Comparison of ENCODE assay signal across 8 cellular contexts in genomic region chr9:97237311-97237786, GRCh38.
DNase-seq lines count a peak whose midpoint lies in the region; ATAC-seq, FAIRE-seq and TF ChIP-seq lines count a peak whose summit lies in the region.

No MANE protein-coding gene starts in this region.

- intact Hi-C loops in HepG2 (cut with micrococcal nuclease; ENCODE audit: unreplicated experiment) (loop anchor here (10.0 kb wide), 1 partner anchor 383 kb away; the partner anchor contains the start of gene ZNF782), upper lobe of right lung (cut with DNase I) (no loop called here)

- no peak for FAIRE-seq in HepG2 (lab: Jason Lieb, UNC)

- peaks cover 23% of the 10 kb centered on the region for H3K79me2 ChIP-seq in HepG2 (ENCODE audit: insufficient read depth, low read length)

- H3K9ac ChIP-seq in adipocyte (ENCODE audit: low read length) (no peak overlapping the region), HepG2 (ENCODE audit: insufficient read depth, low read depth, low read length) (peak overlapping the region; percentile 81)

- no peak for TF ChIP-seq RAD21 in HepG2 (CRISPR knock-in tag; IDR thresholded peaks at IDR 0.05)

- no peak for ATAC-seq in stimulated activated naive CD8-positive, alpha-beta T cell treated with anti-CD3 and anti-CD28 coated beads, Interleukin-15, Interleukin-2, amounts not matched to agents 100 U/mL and 50 U/mL, for 24 hours
- ATAC-seq in HepG2 (no peak), upper lobe of right lung (no peak)

- TF ChIP-seq EP300 in HepG2 (IDR thresholded peaks at IDR 0.05; ENCODE audit: low read depth in 2 of 2, low read length in 2 of 2) (no peak), HepG2 (CRISPR knock-in tag; IDR thresholded peaks at IDR 0.05; ENCODE audit: borderline replicate concordance) (no peak)

- BruUV-seq in HepG2 (replicated peaks; lab: Mats Ljungman, UMichigan) = no TSS peak

- peak overlapping the region; percentile 89 for H3K27ac ChIP-seq in HepG2 (ENCODE audit: extremely low read length, insufficient read depth, low read length)
- H3K27ac ChIP-seq in upper lobe of right lung = no peak overlapping the region

- in situ Hi-C loops in HepG2 (cut with HindIII; ENCODE audit: extremely low pct_ligation_motif_present, low pct_unique_long_range_greater_than_20kb) = no loop called here

- H3K36me3 ChIP-seq in adipocyte (ENCODE audit: control insufficient read depth, insufficient read depth, low read length, severe bottlenecking) (no peaks in the 10 kb centered on the region), HepG2 (replicated peaks in 1 of 2; ENCODE audit: control insufficient read depth in 1 of 2, insufficient read depth in 2 of 2, low read length in 2 of 2) (no peaks in the 10 kb centered on the region), upper lobe of right lung (no peaks in the 10 kb centered on the region)

- no peaks in the 10 kb centered on the region for H3K27me3 Mint-ChIP-seq in stimulated activated naive CD8-positive, alpha-beta T cell treated with anti-CD3 and anti-CD28 coated beads, Interleukin-15, Interleukin-2, amounts not matched to agents 100 ng/mL and 50 ng/mL, for 24 hours

- peaks cover 20% of the 10 kb centered on the region for H3K4me1 Mint-ChIP-seq in stimulated activated naive CD8-positive, alpha-beta T cell treated with anti-CD3 and anti-CD28 coated beads, Interleukin-15, Interleukin-2, amounts not matched to agents 100 ng/mL and 50 ng/mL, for 24 hours (ENCODE audit: low read depth)

- H2AFZ ChIP-seq in HepG2 (ENCODE audit: low read length) = no peak overlapping the region

- H3K27ac Mint-ChIP-seq in stimulated activated naive CD8-positive, alpha-beta T cell treated with anti-CD3 and anti-CD28 coated beads, Interleukin-15, Interleukin-2, amounts not matched to agents 100 ng/mL and 50 ng/mL, for 24 hours = peak overlapping the region; percentile 81

- peaks cover 6% of the 10 kb centered on the region for H3K36me3 Mint-ChIP-seq in stimulated activated naive CD8-positive, alpha-beta T cell treated with anti-CD3 and anti-CD28 coated beads, Interleukin-15, Interleukin-2, amounts not matched to agents 100 ng/mL and 50 ng/mL, for 24 hours (ENCODE audit: low read depth)

- POLR2A ChIA-PET in HepG2 (lab: Yijun Ruan, JAX) = interaction anchor here (1.4 to 2.2 kb wide), 4 partner anchors 167 to 396 kb away, joined by 4 to 11 read pairs (median 6); partner anchors contain the start of genes NCBP1 and TSTD2

- H3K9me3 ChIP-seq in adipocyte (ENCODE audit: control insufficient read depth, low read length) (no peaks in the 10 kb centered on the region), HepG2 (ENCODE audit: low read length) (peaks cover 10% of the 10 kb centered on the region; the same call in 1 of the 2 replicates), upper lobe of right lung (no peaks in the 10 kb centered on the region)

- CTCF ChIA-PET in HepG2 (lab: Yijun Ruan, JAX; ENCODE audit: low intra/inter-chr PET ratio, low total read pairs) = no interaction called here

- TF ChIP-seq POLR2A in HepG2 (IDR thresholded peaks at IDR 0.05; ENCODE audit: insufficient read depth in 1 of 2, low read depth in 2 of 2, low read length in 2 of 2) = peak in 1 of 2 experiments; percentile 44; a peak in 1 of 4 replicates

- WGBS in HepG2 (ENCODE audit: low lambda C conversion rate) = 29% methylated on average over 17 of the region's 23 CpGs

- H3K4me1 ChIP-seq in adipocyte (ENCODE audit: control insufficient read depth, insufficient read depth, low read length) = peaks cover 6% of the 10 kb centered on the region
- H3K4me1 ChIP-seq in HepG2 (ENCODE audit: insufficient read depth, low read length) = peaks cover 10% of the 10 kb centered on the region
- peaks cover 12% of the 10 kb centered on the region for H3K4me1 ChIP-seq in upper lobe of right lung

- H3K4me3 ChIP-seq in adipocyte (ENCODE audit: low read length) (peak overlapping the region; percentile 93), HepG2 (replicated peaks in 1 of 3; ENCODE audit: insufficient read depth in 1 of 3, low read depth in 2 of 3, low read length in 3 of 3) (peak overlapping the region; percentile 52 to 73 (median 58)), upper lobe of right lung (peak overlapping the region; percentile 57)

- peak overlapping the region; percentile 92 for H3K4me3 Mint-ChIP-seq in stimulated activated naive CD8-positive, alpha-beta T cell treated with anti-CD3 and anti-CD28 coated beads, Interleukin-15, Interleukin-2, amounts not matched to agents 100 ng/mL and 50 ng/mL, for 24 hours

- no peak for TF ChIP-seq CTCF in HepG2 (CRISPR knock-in tag; IDR thresholded peaks at IDR 0.05)
- TF ChIP-seq CTCF in upper lobe of right lung (IDR thresholded peaks at IDR 0.05) = no peak

- H3K27me3 ChIP-seq in adipocyte (replicated peaks; ENCODE audit: control insufficient read depth, insufficient read depth, low read length) (no peaks in the 10 kb centered on the region), HepG2 (ENCODE audit: control insufficient read depth in 1 of 2, insufficient read depth in 2 of 2, low read length in 2 of 2) (no peaks in the 10 kb centered on the region), upper lobe of right lung (peaks cover 7% of the 10 kb centered on the region)

- H4K20me1 ChIP-seq in HepG2 (ENCODE audit: insufficient read depth, low read length) = no peaks in the 10 kb centered on the region

- DNase-seq in stimulated activated naive CD8-positive, alpha-beta T cell treated with anti-CD3 and anti-CD28 coated beads, Interleukin-15, Interleukin-2, amounts not matched to agents 100 U/mL and 50 U/mL, for 24 hours = no peak
- no peak for DNase-seq in adipocyte (ENCODE audit: low read depth)
- DNase-seq in HepG2 (ENCODE audit: low spot score) = peak; percentile 20
- no peak for DNase-seq in upper lobe of right lung
- no peak for DNase-seq in NCI-H345 (lab: John Stamatoyannopoulos, UW)
- DNase-seq in NOMO-1 (lab: John Stamatoyannopoulos, UW; ENCODE audit: unreplicated experiment in 2 of 2) = no peak
- DNase-seq in 8988T = no peak

- peak overlapping the region; percentile 63 for H3K4me2 ChIP-seq in HepG2 (ENCODE audit: low read depth, low read length)

- no peaks in the 10 kb centered on the region for H3K9me3 Mint-ChIP-seq in stimulated activated naive CD8-positive, alpha-beta T cell treated with anti-CD3 and anti-CD28 coated beads, Interleukin-15, Interleukin-2, amounts not matched to agents 100 ng/mL and 50 ng/mL, for 24 hours

TF ChIP-seq in HepG2, 621 proteins besides CTCF, POLR2A, EP300 and RAD21 (continues in another document):
- TF ChIP-seq HOXA3 (CRISPR knock-in tag; IDR thresholded peaks at IDR 0.05) = no peak
- no peak for TF ChIP-seq MAFG (CRISPR knock-in tag; IDR thresholded peaks at IDR 0.05)
- TF ChIP-seq HDAC6 (IDR thresholded peaks at IDR 0.05; ENCODE audit: low read depth, low read length) = no peak
- TF ChIP-seq MYC (CRISPR knock-in tag; IDR thresholded peaks at IDR 0.05; ENCODE audit: borderline replicate concordance) = no peak
- peak; percentile 66 for TF ChIP-seq NR2C2 (CRISPR knock-in tag; IDR thresholded peaks at IDR 0.05; ENCODE audit: borderline replicate concordance)
- TF ChIP-seq PLRG1 (conservative IDR thresholded peaks at IDR 0.05) = no peak
- TF ChIP-seq ZNF569 (CRISPR knock-in tag; IDR thresholded peaks at IDR 0.05; ENCODE audit: borderline replicate concordance) = no peak
- TF ChIP-seq YY1 (IDR thresholded peaks at IDR 0.05; ENCODE audit: insufficient read depth, insufficient replicate concordance, low read depth, low read length) = peak; percentile 40
- peak; percentile 55; the same call in 1 of the 2 replicates for TF ChIP-seq PATZ1 (CRISPR knock-in tag; IDR thresholded peaks at IDR 0.05)
- TF ChIP-seq ZNF253 (CRISPR knock-in tag; IDR thresholded peaks at IDR 0.05; ENCODE audit: borderline replicate concordance) = no peak
- TF ChIP-seq ZNF18 (CRISPR knock-in tag; IDR thresholded peaks at IDR 0.05; ENCODE audit: insufficient replicate concordance) = no peak
- TF ChIP-seq SMAD3 (CRISPR knock-in tag; IDR thresholded peaks at IDR 0.05) = no peak
- 0 out of 2 replicates have a peak, but pooled peaks have one; percentile 21 for TF ChIP-seq SAP130 (CRISPR knock-in tag; IDR thresholded peaks at IDR 0.05; ENCODE audit: low read depth)
- no peak for TF ChIP-seq TFAP4 (IDR thresholded peaks at IDR 0.05; ENCODE audit: borderline replicate concordance, low read depth)
